24 cellular contexts compared by ENCODE assay signal in the genomic region with DNA sequence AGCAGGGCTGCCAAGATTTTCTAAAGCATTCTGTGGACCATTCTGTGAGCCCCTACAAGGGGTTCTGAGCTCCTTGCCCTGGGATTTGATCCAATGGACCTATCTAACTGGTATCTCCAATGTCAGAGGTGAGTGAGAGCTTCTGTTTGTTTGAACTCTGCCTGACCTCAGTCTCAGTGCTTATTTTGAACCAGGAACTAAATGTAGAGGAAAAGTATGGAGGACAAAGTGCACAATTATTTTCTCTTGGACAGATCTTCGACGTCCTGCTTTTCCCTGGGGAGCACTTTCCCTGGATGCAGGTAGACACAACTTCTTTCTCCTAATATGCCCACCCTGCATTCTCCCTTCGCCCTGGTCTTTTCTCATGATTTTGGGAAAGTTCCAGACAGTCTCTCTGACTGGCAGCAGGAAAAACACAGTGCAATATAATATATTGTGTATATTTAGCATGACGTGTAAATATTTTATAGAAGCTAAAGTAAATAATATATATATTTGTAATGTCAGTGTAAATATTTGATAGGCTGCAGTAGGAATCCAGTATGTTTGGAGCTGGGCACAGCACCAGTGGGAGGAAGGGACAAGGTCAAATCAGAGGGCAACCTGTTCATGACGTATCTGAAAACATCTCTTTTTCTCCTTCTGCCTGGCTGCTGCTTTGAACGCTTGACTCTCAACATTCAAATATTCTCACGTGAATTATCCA.
DNase-seq lines count a peak whose midpoint lies in the region; ATAC-seq and TF ChIP-seq lines count a peak whose summit lies in the region.
"Had no signal": no experiment of that assay in that cellular context is flagged by ENCODE, and none has a peak within 500 bp of the region (broad histone marks: within the 10 kb centered on the region; RNA-seq: fewer than 3 reads in every experiment).

No MANE protein-coding gene starts in this region.

- H3K4me3 ChIP-seq in LNCaP clone FGC (ENCODE audit: low read depth, low read length) (peak overlapping the region; percentile 31), fibroblast of pulmonary artery (replicated peaks; ENCODE audit: low read depth, low read length) (no peak overlapping the region), mucosa of rectum (ENCODE audit: low read length in 2 of 2) (no peak overlapping the region)
- H3K4me3 ChIP-seq: ascending aorta, GM12878, SJCRH30, stomach, upper lobe of right lung had no signal

- TF ChIP-seq CTCF in LNCaP clone FGC (IDR thresholded peaks at IDR 0.05; ENCODE audit: control insufficient read depth, extremely low read depth, insufficient read depth) (no peak), fibroblast of pulmonary artery (IDR thresholded peaks at IDR 0.05; ENCODE audit: low read length, missing control alignments) (no peak)

- H3K27me3 ChIP-seq in mucosa of rectum (ENCODE audit: control insufficient read depth in 2 of 2, insufficient read depth in 2 of 2, low read length in 2 of 2): peaks cover 0 to 2% of the 10 kb centered on the region in 2 donors
- H3K27me3 ChIP-seq: ascending aorta, SJCRH30, stomach, upper lobe of right lung had no signal

- peak; percentile 14 for DNase-seq in A172 (ENCODE audit: low spot score)
- DNase-seq in LNCaP clone FGC (ENCODE audit: low read depth): peak; percentile 97
- DNase-seq in fibroblast of pulmonary artery (ENCODE audit: low read depth): peak; percentile 5
- DNase-seq in DMS153 (lab: John Stamatoyannopoulos, UW): no peak
- DNase-seq in superior temporal gyrus (ENCODE audit: extremely low spot score): no peak
- no peak for DNase-seq in NCI-H2081 (lab: John Stamatoyannopoulos, UW)
- DNase-seq: ACHN; activated CD4-positive, alpha-beta memory T cell treated with anti-CD3 and anti-CD28 coated beads, Interleukin-2, amount 10 ng/mL, durations not matched to agents 7 days and 5 days; activated CD4-positive, CD25-positive, alpha-beta regulatory T cell treated with anti-CD3 and anti-CD28 coated beads, Interleukin-2, amount 50 U/mL, for 72 hours; COR-L47; HCEC 1CT; naive thymus-derived CD4-positive, alpha-beta T cell; NCI-H1105; NCI-H2029; occipital lobe; SJCRH30; stomach; T-helper 1 cell; upper lobe of right lung had no signal

- H3K9ac ChIP-seq in mucosa of rectum (ENCODE audit: low read depth in 1 of 2, low read length in 2 of 2): no peak overlapping the region

- H3K9me3 ChIP-seq in mucosa of rectum (ENCODE audit: control insufficient read depth in 2 of 2, low read length in 2 of 2): no peaks in the 10 kb centered on the region
- H3K9me3 ChIP-seq: ascending aorta, SJCRH30, stomach, upper lobe of right lung had no signal

- H3K4me1 ChIP-seq in mucosa of rectum (ENCODE audit: control insufficient read depth in 2 of 2, insufficient read depth in 2 of 2, low read length in 2 of 2): peaks cover 4 to 7% of the 10 kb centered on the region in 2 donors
- H3K4me1 ChIP-seq: upper lobe of right lung had no signal

- peak overlapping the region; percentile 32 to 44 for H3K27ac ChIP-seq in mucosa of rectum (ENCODE audit: low read depth in 2 of 2, low read length in 2 of 2)
- H3K27ac ChIP-seq: ascending aorta, SJCRH30, upper lobe of right lung had no signal

- no peak for ATAC-seq in GM21786 (IDR thresholded peaks at IDR 0.05; ENCODE audit: unreplicated experiment)
- ATAC-seq: activated naive CD4-positive, alpha-beta T cell treated with anti-CD3 and anti-CD28 coated beads, Interleukin-2, amount 50 U/mL, for 72 hours; GM12878; naive thymus-derived CD4-positive, alpha-beta T cell; upper lobe of right lung had no signal

- no peaks in the 10 kb centered on the region for H3K36me3 ChIP-seq in mucosa of rectum (ENCODE audit: control insufficient read depth in 2 of 2, insufficient read depth in 2 of 2, low read length in 2 of 2)
- H3K36me3 ChIP-seq: ascending aorta, SJCRH30, stomach, upper lobe of right lung had no signal

Comparison
In these comparisons a context has a peak if more than half of its experiments do, and no peak if none do; other contexts are left out.
1. DNase-seq: peak in A172 (single experiment), LNCaP clone FGC (single experiment) and fibroblast of pulmonary artery (single experiment); none in DMS153 (single experiment), superior temporal gyrus (single experiment) and NCI-H2081 (0 of 2).